In the genomic region with DNA sequence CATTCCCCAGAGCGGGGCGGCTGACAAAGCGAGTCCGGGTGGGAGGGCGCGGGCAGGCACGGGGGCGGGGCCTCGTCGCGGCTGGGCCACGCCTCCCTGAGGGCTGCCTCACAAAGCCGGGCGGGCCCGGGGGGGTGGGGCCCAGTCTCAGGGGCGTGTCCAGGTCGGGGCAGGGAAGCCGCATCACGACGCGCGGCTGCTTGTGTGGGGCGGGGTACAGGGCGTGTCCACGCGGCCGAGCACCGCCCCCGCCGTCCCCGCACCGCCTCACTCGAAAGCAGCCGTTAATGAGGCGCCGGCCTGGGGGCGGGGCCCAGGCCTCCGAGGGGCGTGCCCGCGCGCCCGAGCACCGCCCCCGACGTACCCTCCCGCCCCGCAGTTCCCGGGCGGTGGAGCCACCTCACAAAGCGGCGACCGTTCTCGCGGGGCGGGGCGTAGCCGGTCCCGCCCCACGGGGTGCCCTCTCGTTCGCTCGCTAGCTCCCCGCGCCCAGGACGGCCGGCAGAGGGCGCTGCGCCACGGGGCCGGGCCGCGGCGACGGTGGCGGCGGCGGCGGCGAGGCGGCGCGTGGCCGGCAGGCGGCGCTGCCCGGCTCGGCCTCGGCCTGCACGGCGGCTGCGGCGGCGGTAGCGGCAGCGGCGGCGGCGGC, we compare ENCODE assay signal across 8 cellular contexts. TPM values are rescaled to one million over a fixed set of nuclear protein-coding genes. Genes with fewer than 3 reads are reported as not detected.
DNase-seq lines count a peak whose midpoint lies in the region; ATAC-seq and TF ChIP-seq lines count a peak whose summit lies in the region.

CARM1 (plus strand) TSS at position 599 of the 649 bp plus-strand sequence. CDS start 150 bp downstream, outside the sequence.

- H3K79me2 ChIP-seq in DND-41 (ENCODE audit: insufficient read depth, low read length) (peaks cover 43% of the 10 kb centered on the region), Karpas-422 (ENCODE audit: low read length) (peaks cover 43% of the 10 kb centered on the region)

- H2AFZ ChIP-seq in DND-41 (ENCODE audit: low read depth, low read length) (peak within 1 kb of the TSS; percentile 80), Karpas-422 (ENCODE audit: low read length) (no peak within 1 kb of the TSS)

- no peak for TF ChIP-seq POLR2A in Peyer's patch (IDR thresholded peaks at IDR 0.05)

- H3K4me1 ChIP-seq in DND-41 (ENCODE audit: insufficient read depth, low read length): peaks cover 23% of the 10 kb centered on the region
- peaks cover 60% of the 10 kb centered on the region for H3K4me1 ChIP-seq in Karpas-422 (ENCODE audit: low read length)
- H3K4me1 ChIP-seq in Peyer's patch: peaks cover 0 to 35% (median 1%) of the 10 kb centered on the region in 4 donors

- TF ChIP-seq CTCF in DND-41 (IDR thresholded peaks at IDR 0.05; ENCODE audit: borderline replicate concordance, extremely low read depth, low read length, poor library complexity, severe bottlenecking): peak; percentile 84
- TF ChIP-seq CTCF in Peyer's patch (IDR thresholded peaks at IDR 0.05): peak; percentile 51 to 99 (median 91)

- peaks cover 16% of the 10 kb centered on the region for H4K20me1 ChIP-seq in DND-41 (ENCODE audit: insufficient read depth, low read length)
- no peaks in the 10 kb centered on the region for H4K20me1 ChIP-seq in Karpas-422 (ENCODE audit: insufficient read depth, low read depth, low read length)

- DNase-seq in DND-41 (peak; percentile 99), Karpas-422 (peak; percentile 99), Peyer's patch (peak; percentile 99 to 100 (median 100)), myocyte (ENCODE audit: low read depth) (peak; percentile 97)
- DNase-seq in activated T-cell treated with anti-CD3 and anti-CD28 coated beads, Interleukin-2, amount 50 U/mL, for 48 hours: peak; percentile 99 to 100
- DNase-seq in stimulated activated CD8-positive, alpha-beta memory T cell treated with anti-CD3 and anti-CD28 coated beads, Interleukin-7, amount 100 ng/mL, for 4 hours (ENCODE audit: low read depth in 2 of 2): peak; percentile 97 to 99

- ATAC-seq in DND-41 (ENCODE audit: insufficient read depth, low read depth) (peak; percentile 82), GM21825 (IDR thresholded peaks at IDR 0.05; ENCODE audit: unreplicated experiment) (peak; percentile 75), esophagus mucosa (peak; percentile 96)

- no peaks in the 10 kb centered on the region for H3K9me3 ChIP-seq in DND-41 (ENCODE audit: insufficient read depth, low read length, severe bottlenecking)
- H3K9me3 ChIP-seq in Karpas-422 (ENCODE audit: low read length): no peaks in the 10 kb centered on the region
- H3K9me3 ChIP-seq in Peyer's patch: no peaks in the 10 kb centered on the region

- H3K4me3 ChIP-seq in DND-41 (ENCODE audit: low read depth in 1 of 2, low read length in 2 of 2) (peak within 1 kb of the TSS; percentile 96 to 98), Karpas-422 (ENCODE audit: low read length) (peak within 1 kb of the TSS; percentile 94), Peyer's patch (peak within 1 kb of the TSS; percentile 75 to 97 (median 90))

- H3K27ac ChIP-seq in DND-41 (ENCODE audit: low read length) (peak within 1 kb of the TSS; percentile 77), Karpas-422 (ENCODE audit: low read length) (peak within 1 kb of the TSS; percentile 86), Peyer's patch (peak within 1 kb of the TSS; percentile 81 to 92 (median 88))

- H3K4me2 ChIP-seq in DND-41 (ENCODE audit: insufficient read depth, low read length): peak within 1 kb of the TSS; percentile 97
- peak within 1 kb of the TSS; percentile 99 for H3K4me2 ChIP-seq in Karpas-422 (ENCODE audit: low read depth, low read length, poor library complexity, severe bottlenecking)

- no peaks in the 10 kb centered on the region for H3K9me2 ChIP-seq in Karpas-422 (replicated peaks; ENCODE audit: insufficient read depth, low read length)

- H3K27me3 ChIP-seq in DND-41 (ENCODE audit: insufficient read depth, low read length, poor library complexity) (no peaks in the 10 kb centered on the region), Karpas-422 (ENCODE audit: low read length) (no peaks in the 10 kb centered on the region), Peyer's patch (no peaks in the 10 kb centered on the region)

- H3K36me3 ChIP-seq in DND-41 (ENCODE audit: insufficient read depth, low read length) (no peaks in the 10 kb centered on the region; the same call in 1 of the 2 replicates), Karpas-422 (ENCODE audit: insufficient read depth, low read length) (0 out of 2 replicates have a peak, but pooled peaks cover 3% of the 10 kb centered on the region), Peyer's patch (no peaks in the 10 kb centered on the region)

- H3K9ac ChIP-seq in DND-41 (ENCODE audit: low read depth, low read length): peak within 1 kb of the TSS; percentile 94
- peak within 1 kb of the TSS; percentile 99 for H3K9ac ChIP-seq in Karpas-422 (ENCODE audit: low read length)

RNA-seq across cellular contexts. Expression of gene CARM1, which starts in this region (rescaled TPM):
- 32.7 and 38.2 TPM in 2 replicates for total RNA-seq in Karpas-422 (2014; rRNA removed; shearing (Covaris generic); ENCODE audit: low replicate concordance)
- total RNA-seq in Peyer's patch (10 to 100 TPM; 23.8 to 40.6 (median 29.7) TPM), esophagus mucosa (40.3 TPM), myocyte (37.1 and 42.6 TPM in 2 replicates)
- 48.9 TPM for polyA plus RNA-seq in myocyte (2012)

Comparison
In these comparisons a context has a peak if more than half of its experiments do, and no peak if none do; other contexts are left out.
1. Peak in every context shown above with its lines: DNase-seq, ATAC-seq, H3K4me3 ChIP-seq and H3K27ac ChIP-seq.